In the genomic region with DNA sequence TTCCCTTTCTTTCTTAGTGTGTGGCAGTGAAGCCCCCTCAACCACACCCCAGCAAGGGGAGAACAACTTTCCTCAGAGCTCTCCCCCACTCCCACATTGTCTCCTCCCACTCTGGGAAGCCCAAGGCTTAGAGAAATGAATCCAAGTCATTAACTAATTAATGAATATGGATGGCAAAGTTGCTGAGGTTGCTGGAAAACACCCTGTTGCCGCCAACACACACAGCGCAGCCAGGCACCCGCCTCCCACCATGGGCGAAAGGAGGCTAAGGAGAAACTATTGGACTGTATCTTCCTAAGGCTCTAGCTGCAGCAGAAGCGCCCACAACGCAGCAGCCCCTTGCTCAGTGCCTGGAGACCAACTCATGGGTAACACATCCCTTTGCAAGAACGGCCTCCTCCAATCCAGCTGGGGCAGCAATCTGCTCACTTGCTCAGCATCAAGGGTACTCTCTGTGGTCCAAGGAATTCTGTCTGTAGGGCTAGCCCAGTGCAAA, we compare ENCODE assay signal across 9 cellular contexts. TPM values are rescaled to one million over a fixed set of nuclear protein-coding genes. Genes with fewer than 3 reads are reported as not detected.
DNase-seq lines count a peak whose midpoint lies in the region; ATAC-seq lines count a peak whose summit lies in the region.
"Had no signal": no experiment of that assay in that cellular context is flagged by ENCODE, and none has a peak within 500 bp of the region (broad histone marks: within the 10 kb centered on the region; RNA-seq: fewer than 3 reads in every experiment).

No MANE protein-coding gene starts in this region.

- POLR2A ChIA-PET in naive thymus-derived CD8-positive, alpha-beta T cell (lab: Charles Lee), result interaction anchor here (0.9 to 6.7 kb wide), 18 partner anchors 9 to 113 kb away, joined by 3 to 90 read pairs (median 8); a partner anchor contains a TSS

- H3K36me3 ChIP-seq in adipocyte (ENCODE audit: control insufficient read depth, insufficient read depth, low read length, severe bottlenecking), result no peaks in the 10 kb centered on the region

- peak; percentile 37 for ATAC-seq in GM18502 (IDR thresholded peaks at IDR 0.05; ENCODE audit: poor library complexity, unreplicated experiment)
- peak; percentile 15 for ATAC-seq in HG02763 (IDR thresholded peaks at IDR 0.05; ENCODE audit: unreplicated experiment)
- ATAC-seq in naive thymus-derived CD8-positive, alpha-beta T cell, result peak; percentile 13 to 23

- peaks cover 0 to 7% (median 0%) of the 10 kb centered on the region in 9 donors for H3K9me3 Mint-ChIP-seq in naive thymus-derived CD8-positive, alpha-beta T cell

- peaks cover 26% of the 10 kb centered on the region for H3K4me1 ChIP-seq in adipocyte (ENCODE audit: control insufficient read depth, insufficient read depth, low read length)

- peaks cover 20 to 55% (median 45%) of the 10 kb centered on the region in 4 donors for H3K4me1 Mint-ChIP-seq in naive thymus-derived CD8-positive, alpha-beta T cell

- DNase-seq in adipocyte (ENCODE audit: low read depth) (no peak), DMS 273 (lab: John Stamatoyannopoulos, UW; ENCODE audit: unreplicated experiment) (no peak), HPDE6-E6E7 (ENCODE audit: extremely low spot score) (no peak), T-helper 9 cell (no peak), NCI-H146 treated with DMSO at 0.1 percent for 48 hours (lab: John Stamatoyannopoulos, UW; ENCODE audit: unreplicated experiment) (no peak)
- DNase-seq in naive thymus-derived CD8-positive, alpha-beta T cell, result no peak

- peak overlapping the region; percentile 75 to 93 (median 84) for H3K4me3 Mint-ChIP-seq in naive thymus-derived CD8-positive, alpha-beta T cell

- peaks cover 53% of the 10 kb centered on the region for H3K27me3 ChIP-seq in adipocyte (replicated peaks; ENCODE audit: control insufficient read depth, insufficient read depth, low read length)

- no peaks in the 10 kb centered on the region for H3K9me3 ChIP-seq in adipocyte (ENCODE audit: control insufficient read depth, low read length)

- peaks cover 0 to 2% (median 2%) of the 10 kb centered on the region in 3 donors for H3K36me3 Mint-ChIP-seq in naive thymus-derived CD8-positive, alpha-beta T cell

- peaks cover 0 to 4% (median 0%) of the 10 kb centered on the region in 5 donors for H3K27me3 Mint-ChIP-seq in naive thymus-derived CD8-positive, alpha-beta T cell

- no peak overlapping the region for H3K4me3 ChIP-seq in adipocyte (ENCODE audit: low read length)

- peak overlapping the region; percentile 40 for H3K9ac ChIP-seq in adipocyte (ENCODE audit: low read length)

- peak overlapping the region; percentile 96 to 100 (median 98) for H3K27ac Mint-ChIP-seq in naive thymus-derived CD8-positive, alpha-beta T cell

RNA-seq across cellular contexts. Expression of a gene that starts 34.2 kb away (rescaled TPM):
- 100 to 1,000 TPM; 196 to 214 TPM for total RNA-seq in naive thymus-derived CD8-positive, alpha-beta T cell
- polyA plus RNA-seq in naive thymus-derived CD8-positive, alpha-beta T cell, result 100 to 1,000 TPM; 437 to 997 (median 737) TPM

RNA-seq across cellular contexts. Expression of a gene that starts 36.2 kb away (rescaled TPM):
- not detected for total RNA-seq in naive thymus-derived CD8-positive, alpha-beta T cell
- under 1 TPM in 2 of 3 donors, not detected in 1; 0.17 to 0.21 TPM for polyA plus RNA-seq in naive thymus-derived CD8-positive, alpha-beta T cell
- total RNA-seq: epithelial cell of proximal tubule had no signal
